In the genomic region with DNA sequence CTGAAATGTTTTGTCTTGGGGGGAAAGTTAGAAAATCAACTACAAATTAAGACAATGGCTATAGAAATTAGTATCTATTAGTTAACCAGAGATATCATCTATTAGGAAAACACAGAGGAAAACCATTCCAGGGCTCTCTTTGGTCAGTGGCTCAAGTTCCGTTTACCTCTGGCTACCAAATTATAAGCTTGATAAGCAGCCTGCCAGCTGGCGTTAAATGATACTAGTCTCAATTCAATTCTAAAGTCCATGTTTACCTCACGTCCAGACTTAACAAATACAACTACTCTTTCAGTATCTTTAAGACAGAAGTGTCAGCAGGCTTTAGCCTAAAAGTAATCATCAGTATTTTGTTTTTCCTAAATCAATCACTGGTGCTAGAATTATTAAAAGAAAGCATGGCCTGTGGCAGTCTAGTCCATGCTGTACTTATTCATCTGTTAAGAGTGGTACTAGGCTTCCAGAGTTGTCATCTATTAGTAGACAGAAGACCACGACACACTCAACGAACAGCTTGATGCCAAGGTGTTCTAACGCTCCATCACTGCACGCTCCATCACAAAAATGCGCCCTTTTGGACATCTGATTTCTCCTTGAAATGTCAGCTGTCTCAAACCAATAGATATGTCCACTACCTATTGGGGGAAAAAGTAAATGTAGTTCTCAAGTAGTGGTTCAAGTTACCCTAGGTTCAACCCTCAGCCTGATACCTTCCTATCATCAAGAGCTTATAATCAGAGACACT, we compare ENCODE assay signal across 8 cellular contexts. TPM values are rescaled to one million over a fixed set of nuclear protein-coding genes. Genes with fewer than 3 reads are reported as not detected.
A peak's percentile ranks its signal among the peaks of the same experiment; 100 is the strongest.
DNase-seq lines count a peak whose midpoint lies in the region; ATAC-seq and TF ChIP-seq lines count a peak whose summit lies in the region.

No MANE protein-coding gene starts in this region.

- ATAC-seq in activated naive CD8-positive, alpha-beta T cell treated with anti-CD3 and anti-CD28 coated beads, Interleukin-2, amount 50 U/mL, for 24 hours, result no peak
- ATAC-seq in thoracic aorta (ENCODE audit: insufficient number of reproducible peaks, low FRiP score, low read depth), result no peak
- ATAC-seq in GM21825 (IDR thresholded peaks at IDR 0.05; ENCODE audit: unreplicated experiment), result no peak

- H3K27ac Mint-ChIP-seq in activated naive CD8-positive, alpha-beta T cell treated with anti-CD3 and anti-CD28 coated beads, Interleukin-2, amount 50 U/mL, for 24 hours, result peak overlapping the region; percentile 98

- no peaks in the 10 kb centered on the region for H3K36me3 ChIP-seq in thoracic aorta

- peaks cover 14 to 41% of the 10 kb centered on the region in 2 donors for H3K4me1 ChIP-seq in thoracic aorta (ENCODE audit: control insufficient read depth in 1 of 2, low read depth in 2 of 2)

- H3K27ac ChIP-seq in thoracic aorta, result peak overlapping the region; percentile 93 to 98

- H3K27me3 ChIP-seq in thoracic aorta (replicated peaks; ENCODE audit: insufficient read depth), result no peaks in the 10 kb centered on the region

- peak overlapping the region; percentile 99 for H3K4me3 Mint-ChIP-seq in activated naive CD8-positive, alpha-beta T cell treated with anti-CD3 and anti-CD28 coated beads, Interleukin-2, amount 50 U/mL, for 24 hours

- H3K9me3 ChIP-seq in thoracic aorta, result no peaks in the 10 kb centered on the region

- peak; percentile 50 for DNase-seq in DMS 273 (lab: John Stamatoyannopoulos, UW; ENCODE audit: unreplicated experiment)
- no peak for DNase-seq in DMS 273 treated with DMSO at 0.1 percent for 48 hours (lab: John Stamatoyannopoulos, UW)
- peak; percentile 18 for DNase-seq in LNCaP clone FGC (ENCODE audit: low read depth)
- no peak for DNase-seq in activated naive CD8-positive, alpha-beta T cell treated with anti-CD3 and anti-CD28 coated beads, Interleukin-2, amount 50 U/mL, for 24 hours
- DNase-seq in left kidney (ENCODE audit: low read depth, low spot score), result peak; percentile 15
- no peak for DNase-seq in thoracic aorta (ENCODE audit: low spot score)
- DNase-seq in posterior vena cava (ENCODE audit: low spot score), result no peak

- H3K4me1 Mint-ChIP-seq in activated naive CD8-positive, alpha-beta T cell treated with anti-CD3 and anti-CD28 coated beads, Interleukin-2, amount 50 U/mL, for 24 hours, result peaks cover 61% of the 10 kb centered on the region

- H3K27me3 Mint-ChIP-seq in activated naive CD8-positive, alpha-beta T cell treated with anti-CD3 and anti-CD28 coated beads, Interleukin-2, amount 50 U/mL, for 24 hours, result no peaks in the 10 kb centered on the region

- peaks cover 44% of the 10 kb centered on the region for H3K36me3 Mint-ChIP-seq in activated naive CD8-positive, alpha-beta T cell treated with anti-CD3 and anti-CD28 coated beads, Interleukin-2, amount 50 U/mL, for 24 hours (ENCODE audit: low read depth)

- no peak for TF ChIP-seq CTCF in LNCaP clone FGC (IDR thresholded peaks at IDR 0.05; ENCODE audit: control insufficient read depth, extremely low read depth, insufficient read depth)
- no peak for TF ChIP-seq CTCF in thoracic aorta (IDR thresholded peaks at IDR 0.05)

- intact Hi-C loops in posterior vena cava (cut with DNase I), result no loop called here

- peak overlapping the region; percentile 89 for H3K4me3 ChIP-seq in LNCaP clone FGC (ENCODE audit: low read depth, low read length)
- peak overlapping the region; percentile 96 for H3K4me3 ChIP-seq in thoracic aorta

- no peaks in the 10 kb centered on the region for H3K9me3 Mint-ChIP-seq in activated naive CD8-positive, alpha-beta T cell treated with anti-CD3 and anti-CD28 coated beads, Interleukin-2, amount 50 U/mL, for 24 hours

RNA-seq across cellular contexts. Expression of gene IVNS1ABP, which starts 1.5 kb away (rescaled TPM):
- total RNA-seq in thoracic aorta, result 10 to 100 TPM; 44.0 to 72.0 TPM
- total RNA-seq in posterior vena cava, result 10 to 100 TPM; 38.5 to 54.1 TPM

Comparison
In these comparisons a context has a peak if more than half of its experiments do, and no peak if none do; other contexts are left out.
1. DNase-seq: peak in DMS 273 (single experiment), LNCaP clone FGC (single experiment) and left kidney (single experiment); none in DMS 273 treated with DMSO at 0.1 percent for 48 hours (single experiment), activated naive CD8-positive, alpha-beta T cell treated with anti-CD3 and anti-CD28 coated beads, Interleukin-2, amount 50 U/mL, for 24 hours (single experiment), thoracic aorta (single experiment) and posterior vena cava (single experiment).